ENCODE assay signal across 1 cellular context in genomic region chr12:51270067-51270846, GRCh38.
TF ChIP-seq lines count a peak whose summit lies in the region.

TSS of gene SMAGP (minus strand) at chr12:51270415. CDS start at chr12:51269278, 1,137 bp downstream.

TF ChIP-seq in HepG2, 621 proteins besides CTCF, POLR2A, EP300 and RAD21 (continued from another document and continues in another):
- 0 out of 2 replicates have a peak, but pooled peaks have one; percentile 29 for TF ChIP-seq PRDM10 (CRISPR knock-in tag; IDR thresholded peaks at IDR 0.05; ENCODE audit: low read depth)
- no peak for TF ChIP-seq MTF1 (CRISPR knock-in tag; IDR thresholded peaks at IDR 0.05)
- no peak for TF ChIP-seq LCORL (IDR thresholded peaks at IDR 0.05)
- TF ChIP-seq LCORL (CRISPR knock-in tag; IDR thresholded peaks at IDR 0.05) = 0 out of 2 replicates have a peak, but pooled peaks have one; percentile 33
- 0 out of 2 replicates have a peak, but pooled peaks have one; percentile 4 for TF ChIP-seq CBFB (CRISPR knock-in tag; IDR thresholded peaks at IDR 0.05)
- TF ChIP-seq NR1H2 (CRISPR knock-in tag; IDR thresholded peaks at IDR 0.05; ENCODE audit: borderline replicate concordance, low read depth) = no peak
- TF ChIP-seq REPIN1 (CRISPR knock-in tag; IDR thresholded peaks at IDR 0.05; ENCODE audit: borderline replicate concordance, low read depth) = peak; percentile 52; the same call in 1 of the 2 replicates
- no peak for TF ChIP-seq NFKBIZ (CRISPR knock-in tag; IDR thresholded peaks at IDR 0.05)
- no peak for TF ChIP-seq SMYD3 (CRISPR knock-in tag; IDR thresholded peaks at IDR 0.05)
- 0 out of 2 replicates have a peak, but pooled peaks have one; percentile 3 for TF ChIP-seq ZNF674 (CRISPR knock-in tag; IDR thresholded peaks at IDR 0.05; ENCODE audit: low read depth)
- TF ChIP-seq RXRA (CRISPR knock-in tag; IDR thresholded peaks at IDR 0.05) = no peak; the same call in 1 of the 2 replicates
- TF ChIP-seq ZNF253 (CRISPR knock-in tag; IDR thresholded peaks at IDR 0.05; ENCODE audit: borderline replicate concordance) = no peak
- no peak for TF ChIP-seq ZNF550 (CRISPR knock-in tag; IDR thresholded peaks at IDR 0.05; ENCODE audit: borderline replicate concordance)
- TF ChIP-seq GTF3A (CRISPR knock-in tag; conservative IDR thresholded peaks at IDR 0.05) = no peak
- TF ChIP-seq NCOR1 (IDR thresholded peaks at IDR 0.05; ENCODE audit: borderline replicate concordance, low read length) = no peak
- TF ChIP-seq ZNF646 (CRISPR knock-in tag; IDR thresholded peaks at IDR 0.05) = no peak
- TF ChIP-seq XRCC5 (optimal IDR thresholded peaks at IDR 0.05; ENCODE audit: low read length) = no peak
- TF ChIP-seq ZSCAN21 (CRISPR knock-in tag; IDR thresholded peaks at IDR 0.05; ENCODE audit: borderline replicate concordance) = 0 out of 2 replicates have a peak, but pooled peaks have one; percentile 0
- TF ChIP-seq HDAC1 (CRISPR knock-in tag; IDR thresholded peaks at IDR 0.05) = peak; percentile 77
- no peak for TF ChIP-seq MBNL3 (CRISPR knock-in tag; conservative IDR thresholded peaks at IDR 0.05)
- TF ChIP-seq PRMT3 (CRISPR knock-in tag; IDR thresholded peaks at IDR 0.05; ENCODE audit: borderline replicate concordance, low read depth) = no peak
- no peak for TF ChIP-seq ATM (IDR thresholded peaks at IDR 0.05; ENCODE audit: borderline replicate concordance)
- TF ChIP-seq CBX2 (IDR thresholded peaks at IDR 0.05; ENCODE audit: low read depth, low read length) = no peak
- no peak for TF ChIP-seq CBX2 (CRISPR knock-in tag; IDR thresholded peaks at IDR 0.05; ENCODE audit: low read depth)
- TF ChIP-seq ZNF616 (CRISPR knock-in tag; IDR thresholded peaks at IDR 0.05; ENCODE audit: low read depth) = no peak
- TF ChIP-seq HINFP (CRISPR knock-in tag; IDR thresholded peaks at IDR 0.05; ENCODE audit: low read depth) = peak; percentile 4; the same call in 1 of the 2 replicates
- no peak for TF ChIP-seq ZNF614 (CRISPR knock-in tag; IDR thresholded peaks at IDR 0.05; ENCODE audit: borderline replicate concordance)
- TF ChIP-seq ZNF556 (CRISPR knock-in tag; IDR thresholded peaks at IDR 0.05; ENCODE audit: borderline replicate concordance) = no peak
- 0 out of 2 replicates have a peak, but pooled peaks have one; percentile 39 for TF ChIP-seq ZNF431 (CRISPR knock-in tag; IDR thresholded peaks at IDR 0.05; ENCODE audit: borderline replicate concordance, low read depth)
- peak; percentile 75; the same call in 1 of the 2 replicates for TF ChIP-seq YEATS4 (CRISPR knock-in tag; IDR thresholded peaks at IDR 0.05; ENCODE audit: borderline replicate concordance)
- peak; percentile 54; the same call in 1 of the 2 replicates for TF ChIP-seq ATF7-NPFF (CRISPR knock-in tag; IDR thresholded peaks at IDR 0.05; ENCODE audit: low read depth)
- TF ChIP-seq HNRNPL (IDR thresholded peaks at IDR 0.05; ENCODE audit: low read depth, low read length) = no peak; the same call in 1 of the 2 replicates
- TF ChIP-seq ZNF160 (CRISPR knock-in tag; IDR thresholded peaks at IDR 0.05) = no peak
- TF ChIP-seq ZNF841 (CRISPR knock-in tag; IDR thresholded peaks at IDR 0.05; ENCODE audit: borderline replicate concordance) = no peak
- no peak for TF ChIP-seq CEBPG (CRISPR knock-in tag; IDR thresholded peaks at IDR 0.05)
- TF ChIP-seq ZNF138 (CRISPR knock-in tag; IDR thresholded peaks at IDR 0.05; ENCODE audit: low read depth) = no peak
- TF ChIP-seq POLR2AphosphoS5 (IDR thresholded peaks at IDR 0.05; ENCODE audit: low read depth, low read length) = peak; percentile 51
- TF ChIP-seq ZBTB1 (CRISPR knock-in tag; IDR thresholded peaks at IDR 0.05; ENCODE audit: borderline replicate concordance) = no peak
- 0 out of 2 replicates have a peak, but pooled peaks have one; percentile 64 for TF ChIP-seq ZSCAN29 (CRISPR knock-in tag; conservative IDR thresholded peaks at IDR 0.05)
- no peak; the same call in 1 of the 2 replicates for TF ChIP-seq ZMYM3 (CRISPR knock-in tag; IDR thresholded peaks at IDR 0.05)
- TF ChIP-seq HMGXB3 (CRISPR knock-in tag; IDR thresholded peaks at IDR 0.05; ENCODE audit: borderline replicate concordance) = no peak
- TF ChIP-seq MATR3 (CRISPR knock-in tag; IDR thresholded peaks at IDR 0.05) = no peak
- TF ChIP-seq ZBTB46 (CRISPR knock-in tag; IDR thresholded peaks at IDR 0.05; ENCODE audit: borderline replicate concordance) = no peak
- TF ChIP-seq ZNF430 (CRISPR knock-in tag; IDR thresholded peaks at IDR 0.05) = no peak; the same call in 1 of the 2 replicates
